7 cellular contexts compared by ENCODE assay signal in the genomic region with DNA sequence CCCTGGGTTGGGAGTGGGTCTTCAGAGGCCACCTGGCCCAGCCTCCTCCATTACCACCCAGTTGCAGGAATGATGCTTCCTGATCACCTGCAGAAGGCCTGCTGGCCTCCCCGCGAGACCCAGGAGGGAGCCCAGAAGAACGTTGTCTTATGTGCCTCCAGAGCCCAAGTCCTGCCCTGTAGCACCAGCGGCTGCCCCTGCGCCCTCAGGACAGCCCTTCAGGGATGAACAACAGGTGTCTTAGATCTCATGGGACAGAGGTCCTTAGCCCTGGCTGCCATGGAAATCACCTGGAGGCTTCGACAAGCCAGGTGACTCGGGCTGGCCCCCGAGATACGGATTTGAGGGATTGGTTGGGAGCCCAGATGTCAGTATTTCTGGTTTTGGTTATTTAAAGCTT.
"Had no signal": no experiment of that assay in that cellular context is flagged by ENCODE, and none has a peak within 500 bp of the region (broad histone marks: within the 10 kb centered on the region; RNA-seq: fewer than 3 reads in every experiment).

No MANE protein-coding gene starts in this region.

- ATAC-seq: HepG2, K562 had no signal

- DNase-seq: IMR-90, KBM-7, KG1 had no signal

- H3K4me3 ChIP-seq: K562 had no signal

- H3K27ac ChIP-seq: HL-60 had no signal

- H3K4me1 Mint-ChIP-seq: IgD-negative memory B cell had no signal

- H3K9me3 Mint-ChIP-seq: IgD-negative memory B cell had no signal

- H3K36me3 Mint-ChIP-seq: IgD-negative memory B cell had no signal

- H3K4me3 Mint-ChIP-seq: IgD-negative memory B cell had no signal
